2 cellular contexts compared by ENCODE assay signal in the genomic region with DNA sequence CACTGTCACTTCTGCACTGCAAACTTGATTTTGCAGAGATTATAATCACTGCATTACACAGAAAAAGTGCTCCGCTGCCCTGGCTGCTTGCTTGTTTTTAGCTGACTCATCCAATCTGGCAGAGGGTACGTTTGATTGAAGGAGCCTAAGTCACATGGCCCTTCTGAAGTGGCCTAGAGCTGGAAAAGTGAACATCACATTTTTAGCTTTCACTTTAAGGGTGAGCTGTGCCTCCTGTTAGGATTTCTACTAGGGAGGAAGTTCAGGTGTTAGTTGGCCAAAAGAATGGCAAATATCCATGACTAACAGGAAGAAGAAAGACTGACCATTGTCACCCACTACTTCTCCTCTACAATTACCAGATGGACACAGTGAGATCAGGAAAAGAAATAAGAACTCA.
TF ChIP-seq lines count a peak whose summit lies in the region.

No MANE protein-coding gene starts in this region.

TF ChIP-seq in IMR-90, 13 proteins besides CTCF, POLR2A, EP300 and RAD21:
- TF ChIP-seq CHD1 (IDR thresholded peaks at IDR 0.05; ENCODE audit: low read depth, low read length) (no peak), MAZ (IDR thresholded peaks at IDR 0.05; ENCODE audit: borderline replicate concordance, low read depth, low read length) (no peak), FOS (IDR thresholded peaks at IDR 0.05; ENCODE audit: low read depth, low read length) (no peak), MAFK (IDR thresholded peaks at IDR 0.05; ENCODE audit: low read depth, low read length) (peak; percentile 98), SMC3 (IDR thresholded peaks at IDR 0.05; ENCODE audit: low read depth, low read length) (no peak), NFE2L2 (IDR thresholded peaks at IDR 0.05; ENCODE audit: low read depth, low read length) (peak; percentile 93), BHLHE40 (IDR thresholded peaks at IDR 0.05; ENCODE audit: low read depth, low read length) (no peak), MXI1 (IDR thresholded peaks at IDR 0.05; ENCODE audit: borderline replicate concordance, low read depth, low read length) (no peak), CEBPB (IDR thresholded peaks at IDR 0.05; ENCODE audit: low read depth, low read length) (no peak), RCOR1 (IDR thresholded peaks at IDR 0.05; ENCODE audit: insufficient replicate concordance, low read length) (no peak)
- TF ChIP-seq, protein P1, sequence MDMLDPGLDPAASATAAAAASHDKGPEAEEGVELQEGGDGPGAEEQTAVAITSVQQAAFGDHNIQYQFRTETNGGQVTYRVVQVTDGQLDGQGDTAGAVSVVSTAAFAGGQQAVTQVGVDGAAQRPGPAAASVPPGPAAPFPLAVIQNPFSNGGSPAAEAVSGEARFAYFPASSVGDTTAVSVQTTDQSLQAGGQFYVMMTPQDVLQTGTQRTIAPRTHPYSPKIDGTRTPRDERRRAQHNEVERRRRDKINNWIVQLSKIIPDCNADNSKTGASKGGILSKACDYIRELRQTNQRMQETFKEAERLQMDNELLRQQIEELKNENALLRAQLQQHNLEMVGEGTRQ (IDR thresholded peaks at IDR 0.05; ENCODE audit: low read depth, low read length) = peak; percentile 88
- TF ChIP-seq, protein P2, sequence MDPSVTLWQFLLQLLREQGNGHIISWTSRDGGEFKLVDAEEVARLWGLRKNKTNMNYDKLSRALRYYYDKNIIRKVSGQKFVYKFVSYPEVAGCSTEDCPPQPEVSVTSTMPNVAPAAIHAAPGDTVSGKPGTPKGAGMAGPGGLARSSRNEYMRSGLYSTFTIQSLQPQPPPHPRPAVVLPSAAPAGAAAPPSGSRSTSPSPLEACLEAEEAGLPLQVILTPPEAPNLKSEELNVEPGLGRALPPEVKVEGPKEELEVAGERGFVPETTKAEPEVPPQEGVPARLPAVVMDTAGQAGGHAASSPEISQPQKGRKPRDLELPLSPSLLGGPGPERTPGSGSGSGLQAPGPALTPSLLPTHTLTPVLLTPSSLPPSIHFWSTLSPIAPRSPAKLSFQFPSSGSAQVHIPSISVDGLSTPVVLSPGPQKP (IDR thresholded peaks at IDR 0.05; ENCODE audit: borderline replicate concordance, low read depth, low read length) = no peak

TF ChIP-seq in K562, 482 proteins besides CTCF, POLR2A, EP300 and RAD21:
- TF ChIP-seq ZNF239 (CRISPR knock-in tag; IDR thresholded peaks at IDR 0.05) (no peak), CBFB (CRISPR knock-in tag; IDR thresholded peaks at IDR 0.05) (no peak), MAFF (IDR thresholded peaks at IDR 0.05; ENCODE audit: low read length) (peak; percentile 48; the same call in 1 of the 2 replicates), PRMT5 (CRISPR knock-in tag; IDR thresholded peaks at IDR 0.05) (no peak), ZNF507 (tag; conservative IDR thresholded peaks at IDR 0.05) (no peak), ZNF717 (CRISPR knock-in tag; IDR thresholded peaks at IDR 0.05) (no peak), ZNF316 (IDR thresholded peaks at IDR 0.05) (peak; percentile 59), MAFK (IDR thresholded peaks at IDR 0.05; ENCODE audit: low read length) (peak; percentile 48; the same call in 1 of the 2 replicates), C11orf30 (IDR thresholded peaks at IDR 0.05; ENCODE audit: low read depth) (peak; percentile 40; the same call in 1 of the 2 replicates), MAFG (tag; conservative IDR thresholded peaks at IDR 0.05) (peak; percentile 58), MYNN (IDR thresholded peaks at IDR 0.05) (no peak), MYNN (CRISPR knock-in tag; IDR thresholded peaks at IDR 0.05) (no peak), RBM14 (IDR thresholded peaks at IDR 0.05; ENCODE audit: borderline replicate concordance, insufficient read depth, low read depth, low read length) (no peak), NR2C2 (CRISPR knock-in tag; IDR thresholded peaks at IDR 0.05) (no peak), NR2C2 (tag; IDR thresholded peaks at IDR 0.05) (no peak), FOXA3 (CRISPR knock-in tag; conservative IDR thresholded peaks at IDR 0.05 in 1 of 2, IDR thresholded peaks at IDR 0.05 in 1 of 2) (no peak), TAF15 (IDR thresholded peaks at IDR 0.05; ENCODE audit: low read depth, low read length) (no peak), GTF2F1 (IDR thresholded peaks at IDR 0.05; ENCODE audit: low read depth, low read length) (no peak)
- TF ChIP-seq, protein P3, sequence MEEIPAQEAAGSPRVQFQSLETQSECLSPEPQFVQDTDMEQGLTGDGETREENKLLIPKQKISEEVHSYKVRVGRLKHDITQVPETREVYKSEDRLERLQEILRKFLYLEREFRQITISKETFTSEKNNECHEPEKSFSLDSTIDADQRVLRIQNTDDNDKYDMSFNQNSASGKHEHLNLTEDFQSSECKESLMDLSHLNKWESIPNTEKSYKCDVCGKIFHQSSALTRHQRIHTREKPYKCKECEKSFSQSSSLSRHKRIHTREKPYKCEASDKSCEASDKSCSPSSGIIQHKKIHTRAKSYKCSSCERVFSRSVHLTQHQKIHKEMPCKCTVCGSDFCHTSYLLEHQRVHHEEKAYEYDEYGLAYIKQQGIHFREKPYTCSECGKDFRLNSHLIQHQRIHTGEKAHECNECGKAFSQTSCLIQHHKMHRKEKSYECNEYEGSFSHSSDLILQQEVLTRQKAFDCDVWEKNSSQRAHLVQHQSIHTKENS (CRISPR knock-in tag; IDR thresholded peaks at IDR 0.05) = no peak
- TF ChIP-seq, protein P4, sequence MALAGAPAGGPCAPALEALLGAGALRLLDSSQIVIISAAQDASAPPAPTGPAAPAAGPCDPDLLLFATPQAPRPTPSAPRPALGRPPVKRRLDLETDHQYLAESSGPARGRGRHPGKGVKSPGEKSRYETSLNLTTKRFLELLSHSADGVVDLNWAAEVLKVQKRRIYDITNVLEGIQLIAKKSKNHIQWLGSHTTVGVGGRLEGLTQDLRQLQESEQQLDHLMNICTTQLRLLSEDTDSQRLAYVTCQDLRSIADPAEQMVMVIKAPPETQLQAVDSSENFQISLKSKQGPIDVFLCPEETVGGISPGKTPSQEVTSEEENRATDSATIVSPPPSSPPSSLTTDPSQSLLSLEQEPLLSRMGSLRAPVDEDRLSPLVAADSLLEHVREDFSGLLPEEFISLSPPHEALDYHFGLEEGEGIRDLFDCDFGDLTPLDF (CRISPR knock-in tag; IDR thresholded peaks at IDR 0.05) = no peak
- TF ChIP-seq, protein P5, sequence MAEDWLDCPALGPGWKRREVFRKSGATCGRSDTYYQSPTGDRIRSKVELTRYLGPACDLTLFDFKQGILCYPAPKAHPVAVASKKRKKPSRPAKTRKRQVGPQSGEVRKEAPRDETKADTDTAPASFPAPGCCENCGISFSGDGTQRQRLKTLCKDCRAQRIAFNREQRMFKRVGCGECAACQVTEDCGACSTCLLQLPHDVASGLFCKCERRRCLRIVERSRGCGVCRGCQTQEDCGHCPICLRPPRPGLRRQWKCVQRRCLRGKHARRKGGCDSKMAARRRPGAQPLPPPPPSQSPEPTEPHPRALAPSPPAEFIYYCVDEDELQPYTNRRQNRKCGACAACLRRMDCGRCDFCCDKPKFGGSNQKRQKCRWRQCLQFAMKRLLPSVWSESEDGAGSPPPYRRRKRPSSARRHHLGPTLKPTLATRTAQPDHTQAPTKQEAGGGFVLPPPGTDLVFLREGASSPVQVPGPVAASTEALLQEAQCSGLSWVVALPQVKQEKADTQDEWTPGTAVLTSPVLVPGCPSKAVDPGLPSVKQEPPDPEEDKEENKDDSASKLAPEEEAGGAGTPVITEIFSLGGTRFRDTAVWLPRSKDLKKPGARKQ (CRISPR knock-in tag; IDR thresholded peaks at IDR 0.05) = no peak
- TF ChIP-seq, protein P6, sequence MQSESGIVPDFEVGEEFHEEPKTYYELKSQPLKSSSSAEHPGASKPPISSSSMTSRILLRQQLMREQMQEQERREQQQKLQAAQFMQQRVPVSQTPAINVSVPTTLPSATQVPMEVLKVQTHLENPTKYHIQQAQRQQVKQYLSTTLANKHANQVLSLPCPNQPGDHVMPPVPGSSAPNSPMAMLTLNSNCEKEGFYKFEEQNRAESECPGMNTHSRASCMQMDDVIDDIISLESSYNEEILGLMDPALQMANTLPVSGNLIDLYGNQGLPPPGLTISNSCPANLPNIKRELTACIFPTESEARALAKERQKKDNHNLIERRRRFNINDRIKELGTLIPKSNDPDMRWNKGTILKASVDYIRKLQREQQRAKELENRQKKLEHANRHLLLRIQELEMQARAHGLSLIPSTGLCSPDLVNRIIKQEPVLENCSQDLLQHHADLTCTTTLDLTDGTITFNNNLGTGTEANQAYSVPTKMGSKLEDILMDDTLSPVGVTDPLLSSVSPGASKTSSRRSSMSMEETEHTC (IDR thresholded peaks at IDR 0.05) = no peak
- TF ChIP-seq, protein P7, sequence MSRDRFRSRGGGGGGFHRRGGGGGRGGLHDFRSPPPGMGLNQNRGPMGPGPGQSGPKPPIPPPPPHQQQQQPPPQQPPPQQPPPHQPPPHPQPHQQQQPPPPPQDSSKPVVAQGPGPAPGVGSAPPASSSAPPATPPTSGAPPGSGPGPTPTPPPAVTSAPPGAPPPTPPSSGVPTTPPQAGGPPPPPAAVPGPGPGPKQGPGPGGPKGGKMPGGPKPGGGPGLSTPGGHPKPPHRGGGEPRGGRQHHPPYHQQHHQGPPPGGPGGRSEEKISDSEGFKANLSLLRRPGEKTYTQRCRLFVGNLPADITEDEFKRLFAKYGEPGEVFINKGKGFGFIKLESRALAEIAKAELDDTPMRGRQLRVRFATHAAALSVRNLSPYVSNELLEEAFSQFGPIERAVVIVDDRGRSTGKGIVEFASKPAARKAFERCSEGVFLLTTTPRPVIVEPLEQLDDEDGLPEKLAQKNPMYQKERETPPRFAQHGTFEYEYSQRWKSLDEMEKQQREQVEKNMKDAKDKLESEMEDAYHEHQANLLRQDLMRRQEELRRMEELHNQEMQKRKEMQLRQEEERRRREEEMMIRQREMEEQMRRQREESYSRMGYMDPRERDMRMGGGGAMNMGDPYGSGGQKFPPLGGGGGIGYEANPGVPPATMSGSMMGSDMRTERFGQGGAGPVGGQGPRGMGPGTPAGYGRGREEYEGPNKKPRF (IDR thresholded peaks at IDR 0.05; ENCODE audit: low read depth, low read length) = no peak
- TF ChIP-seq, protein P8, sequence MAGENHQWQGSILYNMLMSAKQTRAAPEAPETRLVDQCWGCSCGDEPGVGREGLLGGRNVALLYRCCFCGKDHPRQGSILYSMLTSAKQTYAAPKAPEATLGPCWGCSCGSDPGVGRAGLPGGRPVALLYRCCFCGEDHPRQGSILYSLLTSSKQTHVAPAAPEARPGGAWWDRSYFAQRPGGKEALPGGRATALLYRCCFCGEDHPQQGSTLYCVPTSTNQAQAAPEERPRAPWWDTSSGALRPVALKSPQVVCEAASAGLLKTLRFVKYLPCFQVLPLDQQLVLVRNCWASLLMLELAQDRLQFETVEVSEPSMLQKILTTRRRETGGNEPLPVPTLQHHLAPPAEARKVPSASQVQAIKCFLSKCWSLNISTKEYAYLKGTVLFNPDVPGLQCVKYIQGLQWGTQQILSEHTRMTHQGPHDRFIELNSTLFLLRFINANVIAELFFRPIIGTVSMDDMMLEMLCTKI (IDR thresholded peaks at IDR 0.05; ENCODE audit: partially characterized antibody) = no peak
